6 cellular contexts compared by ENCODE assay signal in genomic region chr1:221969459-221969858, GRCh38.
A peak's percentile ranks its signal among the peaks of the same experiment; 100 is the strongest.
DNase-seq lines count a peak whose midpoint lies in the region; ATAC-seq, FAIRE-seq and TF ChIP-seq lines count a peak whose summit lies in the region.
"Not testable (repeated sequence)": the region's sequence is repeated elsewhere in the genome, so short reads cannot be mapped to it uniquely, and the experiment has no call there.

No MANE protein-coding gene starts in this region.

- not testable (repeated sequence) for H3K9me3 ChIP-seq in HUES6 (ENCODE audit: control insufficient read depth, insufficient read depth, low read depth, low read length); PC-3 (ENCODE audit: low read length); K562 (replicated peaks; ENCODE audit: control insufficient read depth, insufficient read depth, low read depth, low read length); lower lobe of right lung; osteoblast (ENCODE audit: low read depth, low read length)

- 17% methylated on average over 1 of the region's 2 CpGs for whole genome bisulfite sequencing in K562 (ENCODE audit: insufficient coverage, low coverage, missing lambda C conversion rate)

- H3K4me3 ChIP-seq in HUES6 (ENCODE audit: low read depth, low read length), result peak overlapping the region; percentile 64; the same call in 1 of the 2 replicates
- H3K4me3 ChIP-seq in PC-3 (ENCODE audit: low read length), result 0 out of 2 replicates have a peak overlapping the region, but pooled peaks have one; percentile 45
- not testable (repeated sequence) for H3K4me3 ChIP-seq in K562; fibroblast of villous mesenchyme (ENCODE audit: low read depth, low read length); lower lobe of right lung; osteoblast (ENCODE audit: insufficient read depth, low read length)

- H3K4me2 ChIP-seq in PC-3 (ENCODE audit: low read length), result peak overlapping the region; percentile 73
- H3K4me2 ChIP-seq in K562 (ENCODE audit: insufficient read depth, low read length); osteoblast (ENCODE audit: insufficient read depth, low read length): not testable (repeated sequence)

- H3K4me1 ChIP-seq in HUES6 (ENCODE audit: control insufficient read depth, insufficient read depth, low read length) (peaks cover 25% of the 10 kb centered on the region), PC-3 (ENCODE audit: insufficient read depth, low read length) (peaks cover 30% of the 10 kb centered on the region)
- not testable (repeated sequence) for H3K4me1 ChIP-seq in K562 (replicated peaks in 1 of 2; ENCODE audit: control insufficient read depth in 2 of 2, insufficient read depth in 2 of 2, low read length in 2 of 2); lower lobe of right lung; osteoblast (ENCODE audit: insufficient read depth, low read length)

- not testable (repeated sequence) for H3F3A ChIP-seq in PC-3 (ENCODE audit: low read length, unreplicated experiment)

- not testable (repeated sequence) for H3K27ac ChIP-seq in HUES6 (ENCODE audit: low read depth, low read length); K562 (ENCODE audit: extremely low read depth, low read depth, low read length); osteoblast (ENCODE audit: low read depth, low read length)
- H3K27ac ChIP-seq in PC-3 (ENCODE audit: low read length), result peak overlapping the region; percentile 73
- peak overlapping the region; percentile 73 for H3K27ac ChIP-seq in lower lobe of right lung

- not testable (repeated sequence) for TF ChIP-seq CTCF in PC-3 (conservative IDR thresholded peaks at IDR 0.05; ENCODE audit: low read depth, low read length); K562 (IDR thresholded peaks at IDR 0.05 in 2 of 3, conservative IDR thresholded peaks at IDR 0.05 in 1 of 3; ENCODE audit: insufficient read depth in 2 of 3, low read depth in 1 of 3, low read length in 3 of 3); fibroblast of villous mesenchyme (IDR thresholded peaks at IDR 0.05; ENCODE audit: insufficient read depth, low read depth, low read length); lower lobe of right lung (IDR thresholded peaks at IDR 0.05); osteoblast (IDR thresholded peaks at IDR 0.05; ENCODE audit: extremely low read depth, low read depth, low read length)

- FAIRE-seq in K562 (lab: Jason Lieb, UNC), result not testable (repeated sequence)

- in situ Hi-C loops in K562 (cut with MboI), result not testable (repeated sequence)

- H2AFZ ChIP-seq in PC-3 (ENCODE audit: low read length), result peak overlapping the region; percentile 38
- H2AFZ ChIP-seq in K562 (ENCODE audit: low read depth, low read length), result not testable (repeated sequence)
- H2AFZ ChIP-seq in osteoblast (ENCODE audit: low read length), result peak overlapping the region; percentile 51

- TF ChIP-seq RAD21 in K562 (CRISPR knock-in tag; conservative IDR thresholded peaks at IDR 0.05 in 1 of 2, IDR thresholded peaks at IDR 0.05 in 1 of 2), result not testable (repeated sequence)

- not testable (repeated sequence) for H3K79me2 ChIP-seq in PC-3 (ENCODE audit: low read length); K562 (ENCODE audit: control insufficient read depth, insufficient read depth, low read length); osteoblast (ENCODE audit: insufficient read depth, low read length)

- intact Hi-C loops in PC-3 (cut with micrococcal nuclease), result loop anchor here (10.0 kb wide), 2 partner anchors 145 to 355 kb away; no protein-coding TSS in a partner anchor
- intact Hi-C loops in K562 (cut with micrococcal nuclease); lower lobe of right lung (cut with DNase I): not testable (repeated sequence)

- H3K27me3 ChIP-seq in HUES6 (ENCODE audit: control insufficient read depth, insufficient read depth, low read length); PC-3 (ENCODE audit: low read length); K562 (ENCODE audit: control insufficient read depth in 2 of 2, insufficient read depth in 2 of 2, low read length in 2 of 2); lower lobe of right lung (ENCODE audit: low read depth); osteoblast (ENCODE audit: insufficient read depth, low read length): not testable (repeated sequence)

- ATAC-seq in PC-3, K562, lower lobe of right lung: not testable (repeated sequence)

- DNase-seq in PC-3; K562 (ENCODE audit: extremely low read depth in 1 of 4, low spot score in 3 of 4); lower lobe of right lung; osteoblast (ENCODE audit: insufficient read length, low spot score, missing footprints): not testable (repeated sequence)
- DNase-seq in fibroblast of villous mesenchyme (ENCODE audit: low read depth), result peak; percentile 36

- H3K9me1 ChIP-seq in K562 (ENCODE audit: control insufficient read depth, insufficient read depth, low read length), result not testable (repeated sequence)

- CTCF ChIA-PET in PC-3 (lab: Charles Lee); K562 (lab: Yijun Ruan, JAX; ENCODE audit: low intra/inter-chr PET ratio): not testable (repeated sequence)

- not testable (repeated sequence) for H4K20me1 ChIP-seq in PC-3 (ENCODE audit: low read length); K562 (replicated peaks; ENCODE audit: control insufficient read depth, insufficient read depth, low read length); osteoblast (ENCODE audit: insufficient read depth, low read length)

- not testable (repeated sequence) for BruUV-seq in PC-3 (replicated peaks; lab: Mats Ljungman, UMichigan); K562 (replicated peaks; lab: Mats Ljungman, UMichigan)

- not testable (repeated sequence) for H3K9me2 ChIP-seq in PC-3 (replicated peaks; ENCODE audit: low read length)

- POLR2A ChIA-PET in PC-3 (lab: Charles Lee; ENCODE audit: unreplicated experiment); K562 (lab: Yijun Ruan, JAX): not testable (repeated sequence)

- H3K9ac ChIP-seq in HUES6 (ENCODE audit: low read length), result peak overlapping the region; percentile 70
- H3K9ac ChIP-seq in PC-3 (ENCODE audit: low read length); K562 (ENCODE audit: insufficient read depth in 1 of 2, low read depth in 2 of 2, low read length in 2 of 2): not testable (repeated sequence)

- not testable (repeated sequence) for TF ChIP-seq EP300 in K562 (IDR thresholded peaks at IDR 0.05; ENCODE audit: low read length)

- not testable (repeated sequence) for TF ChIP-seq POLR2A in K562 (conservative IDR thresholded peaks at IDR 0.05)

- peaks cover 30% of the 10 kb centered on the region; the same call in 1 of the 2 replicates for H3K36me3 ChIP-seq in HUES6 (ENCODE audit: control insufficient read depth, insufficient read depth, low read length)
- H3K36me3 ChIP-seq in PC-3 (ENCODE audit: low read depth, low read length); K562 (ENCODE audit: control insufficient read depth, insufficient read depth, low read length); lower lobe of right lung; osteoblast (ENCODE audit: insufficient read depth, low read length): not testable (repeated sequence)

TF ChIP-seq in K562, 482 proteins besides CTCF, POLR2A, EP300 and RAD21:
- TF ChIP-seq KLF1 (tag; IDR thresholded peaks at IDR 0.05) (0 out of 2 replicates have a peak, but pooled peaks have one; percentile 26), CEBPB (tag; IDR thresholded peaks at IDR 0.05) (peak; percentile 82), ARID1B (IDR thresholded peaks at IDR 0.05) (peak; percentile 7; the same call in 1 of the 2 replicates)
TF ChIP-seq in K562: peak in this region for 3; not testable (repeated sequence) for 479.
